In the genomic region with DNA sequence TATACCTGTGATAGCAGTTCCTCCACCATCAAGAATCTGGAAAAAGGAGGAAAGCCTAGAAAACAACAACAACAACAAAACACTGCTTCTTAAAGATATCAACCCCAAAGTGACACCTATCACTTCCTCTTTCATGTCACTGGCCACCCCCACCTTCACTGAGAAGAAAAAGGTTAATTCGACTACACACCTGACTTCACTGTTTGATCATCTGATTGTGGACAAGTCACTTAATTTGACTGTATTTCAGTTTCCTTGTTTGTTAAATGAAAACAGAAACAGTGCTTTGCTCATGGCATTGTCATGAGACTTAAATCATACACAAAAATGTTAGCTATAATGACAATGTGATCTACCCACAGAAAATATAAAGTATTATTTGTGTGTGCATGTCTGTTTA, we compare ENCODE assay signal across 29 cellular contexts.
"Had no signal": no experiment of that assay in that cellular context is flagged by ENCODE, and none has a peak within 500 bp of the region (broad histone marks: within the 10 kb centered on the region; RNA-seq: fewer than 3 reads in every experiment).

No MANE protein-coding gene starts in this region.

- H3K9me3 ChIP-seq: adrenal gland, body of pancreas, left lung, lower lobe of right lung, psoas muscle, right atrium auricular region, stomach, thyroid gland, upper lobe of left lung, vagina had no signal

- H3K4me1 ChIP-seq: adrenal gland, body of pancreas, left lung, lower lobe of right lung, parathyroid adenoma, psoas muscle, right atrium auricular region, stomach, thyroid gland, upper lobe of left lung had no signal

- H3K4me1 Mint-ChIP-seq: activated naive CD8-positive, alpha-beta T cell treated with anti-CD3 and anti-CD28 coated beads for 36 hours had no signal

- H3K27me3 ChIP-seq: adrenal gland, body of pancreas, cardiac muscle cell, left lung, right atrium auricular region, stomach, thyroid gland, upper lobe of left lung, vagina had no signal

- DNase-seq: activated CD4-positive, alpha-beta T cell treated with anti-CD3 and anti-CD28 coated beads for 48 hours; activated CD4-positive, alpha-beta T cell treated with anti-CD3 and anti-CD28 coated beads, Interleukin-2, amount 50 U/mL, for 48 hours; activated CD8-positive, alpha-beta memory T cell treated with anti-CD3 and anti-CD28 coated beads for 24 hours; activated effector memory CD4-positive, alpha-beta T cell treated with Interleukin-2 at 50 U/mL for 16 hours; activated naive CD4-positive, alpha-beta T cell treated with anti-CD3 and anti-CD28 coated beads for 36 hours; activated naive CD8-positive, alpha-beta T cell treated with anti-CD3 and anti-CD28 coated beads for 36 hours; adrenal gland; aorta; body of pancreas; cerebellar nuclear complex; cortex of kidney; foreskin keratinocyte; left lung; lower lobe of right lung; naive B cell; nucleus accumbens; psoas muscle; stimulated activated CD4-positive, alpha-beta T cell treated with anti-CD3 and anti-CD28 coated beads, Interleukin-15, amount 100 ng/mL, for 24 hours; stimulated activated CD4-positive, alpha-beta T cell treated with anti-CD3 and anti-CD28 coated beads, Interleukin-2, amount 100 ng/mL, for 24 hours; stimulated activated naive B cell treated with anti-CD40 and anti-IgM and Interleukin-4, amounts not matched to agents 10 μg/mL and 1 μg/mL and 100 μg/mL, for 72 hours; stomach; thyroid gland; upper lobe of left lung; WERI-Rb-1 had no signal

- H3K27ac Mint-ChIP-seq: activated naive CD4-positive, alpha-beta T cell treated with anti-CD3 and anti-CD28 coated beads for 36 hours; activated naive CD8-positive, alpha-beta T cell treated with anti-CD3 and anti-CD28 coated beads for 36 hours; stimulated activated naive B cell treated with anti-CD40 and anti-IgM and Interleukin-4, amounts not matched to agents 10 μg/mL and 1 μg/mL and 100 μg/mL, for 72 hours had no signal

- H3K36me3 Mint-ChIP-seq: activated naive CD8-positive, alpha-beta T cell treated with anti-CD3 and anti-CD28 coated beads for 36 hours had no signal

- H3K9me3 Mint-ChIP-seq: activated naive CD4-positive, alpha-beta T cell treated with anti-CD3 and anti-CD28 coated beads for 36 hours; activated naive CD8-positive, alpha-beta T cell treated with anti-CD3 and anti-CD28 coated beads for 36 hours; neural crest cell had no signal

- H3K4me3 ChIP-seq: adrenal gland, body of pancreas, cardiac muscle cell, left lung, lower lobe of right lung, psoas muscle, right atrium auricular region, stomach, thyroid gland, upper lobe of left lung, vagina had no signal

- H3K36me3 ChIP-seq: adrenal gland, cardiac muscle cell, left lung, lower lobe of right lung, right atrium auricular region, stomach, thyroid gland, upper lobe of left lung, vagina, WERI-Rb-1 had no signal

- H2AFZ ChIP-seq: parathyroid adenoma had no signal

- H3K4me3 Mint-ChIP-seq: activated naive CD4-positive, alpha-beta T cell treated with anti-CD3 and anti-CD28 coated beads for 36 hours; activated naive CD8-positive, alpha-beta T cell treated with anti-CD3 and anti-CD28 coated beads for 36 hours; neural crest cell; stimulated activated naive B cell treated with anti-CD40 and anti-IgM and Interleukin-4, amounts not matched to agents 10 μg/mL and 1 μg/mL and 100 μg/mL, for 72 hours had no signal

- H3K79me2 ChIP-seq: parathyroid adenoma had no signal

- H3K27ac ChIP-seq: adrenal gland, body of pancreas, cardiac muscle cell, foreskin keratinocyte, left lung, lower lobe of right lung, parathyroid adenoma, psoas muscle, right atrium auricular region, stomach, thyroid gland, upper lobe of left lung, vagina, WERI-Rb-1 had no signal
